20 cellular contexts compared by ENCODE assay signal in genomic region chr12:10574307-10574706, GRCh38. TPM values are rescaled to one million over a fixed set of nuclear protein-coding genes. Genes with fewer than 3 reads are reported as not detected.
DNase-seq lines count a peak whose midpoint lies in the region; ATAC-seq and TF ChIP-seq lines count a peak whose summit lies in the region.
"Had no signal": no experiment of that assay in that cellular context is flagged by ENCODE, and none has a peak within 500 bp of the region (broad histone marks: within the 10 kb centered on the region; RNA-seq: fewer than 3 reads in every experiment).

No MANE protein-coding gene starts in this region.

- peaks cover 5% of the 10 kb centered on the region for H3K9me3 Mint-ChIP-seq in activated naive CD8-positive, alpha-beta T cell (ENCODE audit: low read depth)
- H3K9me3 Mint-ChIP-seq in activated naive CD8-positive, alpha-beta T cell treated with anti-CD3 and anti-CD28 coated beads for 36 hours: peaks cover 1% of the 10 kb centered on the region
- H3K9me3 Mint-ChIP-seq: CD8-positive, alpha-beta memory T cell; HFFc6 had no signal

- H3K36me3 ChIP-seq in psoas muscle (ENCODE audit: insufficient read depth in 1 of 2, low read depth in 1 of 2) (no peaks in the 10 kb centered on the region), stomach (no peaks in the 10 kb centered on the region)

- H3K4me1 Mint-ChIP-seq in activated naive CD8-positive, alpha-beta T cell (ENCODE audit: low read depth): peaks cover 42% of the 10 kb centered on the region
- peaks cover 23% of the 10 kb centered on the region for H3K4me1 Mint-ChIP-seq in activated naive CD8-positive, alpha-beta T cell treated with anti-CD3 and anti-CD28 coated beads for 36 hours
- H3K4me1 Mint-ChIP-seq: B cell had no signal

- peaks cover 10% of the 10 kb centered on the region for H3K36me3 Mint-ChIP-seq in activated naive CD8-positive, alpha-beta T cell
- peaks cover 26% of the 10 kb centered on the region for H3K36me3 Mint-ChIP-seq in activated naive CD8-positive, alpha-beta T cell treated with anti-CD3 and anti-CD28 coated beads for 36 hours

- H3K27ac ChIP-seq in psoas muscle (peak overlapping the region; percentile 53), stomach (no peak overlapping the region)
- H3K27ac ChIP-seq: BLaER1 treated with 17β-estradiol and CSF1 and Interleukin-3, amounts not matched to agents 10 nM and 100 nM; HL-60 had no signal

- peak overlapping the region; percentile 77 for H3K27ac Mint-ChIP-seq in activated naive CD8-positive, alpha-beta T cell
- no peak overlapping the region for H3K27ac Mint-ChIP-seq in activated naive CD8-positive, alpha-beta T cell treated with anti-CD3 and anti-CD28 coated beads for 36 hours
- H3K27ac Mint-ChIP-seq: B cell, HFFc6 had no signal

- TF ChIP-seq POLR2A in stomach (IDR thresholded peaks at IDR 0.05): no peak

- no peak overlapping the region for H3K4me3 Mint-ChIP-seq in activated naive CD8-positive, alpha-beta T cell
- H3K4me3 Mint-ChIP-seq in activated naive CD8-positive, alpha-beta T cell treated with anti-CD3 and anti-CD28 coated beads for 36 hours: no peak overlapping the region
- H3K4me3 Mint-ChIP-seq: B cell; CD8-positive, alpha-beta memory T cell; HFFc6 had no signal

- no peak for TF ChIP-seq EP300 in stomach (IDR thresholded peaks at IDR 0.05)

- peak in 3 of 4 donors; percentile 46 to 70 (median 52) for ATAC-seq in psoas muscle
- ATAC-seq: GM12878, HCT116 had no signal

- H3K4me1 ChIP-seq in psoas muscle (no peaks in the 10 kb centered on the region), stomach (no peaks in the 10 kb centered on the region)
- H3K4me1 ChIP-seq: BLaER1 treated with 17β-estradiol and CSF1 and Interleukin-3, amounts not matched to agents 10 nM and 100 nM had no signal

- no peak for DNase-seq in activated naive CD8-positive, alpha-beta T cell treated with anti-CD3 and anti-CD28 coated beads for 36 hours
- DNase-seq in myocyte (ENCODE audit: low read depth) (peak; percentile 38), psoas muscle (no peak), stomach (no peak)
- no peak for DNase-seq in activated CD8-positive, alpha-beta memory T cell treated with anti-CD3 and anti-CD28 coated beads for 24 hours
- DNase-seq: CD8-positive, alpha-beta memory T cell; COR-L47; DMS 273 treated with DMSO at 0.1 percent for 48 hours; DMS53; DND-41; EL; GOT3; H7; HFFc6 had no signal

- WGBS in psoas muscle, 3 donors: 33 to 44% (median 39%) methylated on average over 2 of the region's 2 CpGs
- WGBS in stomach, 5 donors: 48 to 79% (median 72%) methylated on average over 2 of the region's 2 CpGs

- H3K9me3 ChIP-seq in psoas muscle: no peaks in the 10 kb centered on the region
- no peaks in the 10 kb centered on the region for H3K9me3 ChIP-seq in stomach

- H3K4me3 ChIP-seq in psoas muscle (no peak overlapping the region), stomach (no peak overlapping the region)
- H3K4me3 ChIP-seq: BLaER1 treated with 17β-estradiol and CSF1 and Interleukin-3, amounts not matched to agents 10 nM and 100 nM; GM12878 had no signal

- TF ChIP-seq CTCF in psoas muscle (IDR thresholded peaks at IDR 0.05) (no peak), stomach (IDR thresholded peaks at IDR 0.05) (no peak)

- H3K27me3 ChIP-seq in psoas muscle (ENCODE audit: insufficient read depth in 3 of 3, low read length in 2 of 3): no peaks in the 10 kb centered on the region
- H3K27me3 ChIP-seq in stomach: peaks cover 0 to 6% (median 0%) of the 10 kb centered on the region in 3 donors
- H3K27me3 ChIP-seq: BLaER1 treated with 17β-estradiol and CSF1 and Interleukin-3, amounts not matched to agents 10 nM and 100 nM had no signal

- intact Hi-C loops in psoas muscle (cut with DNase I) (no loop called here), stomach (cut with DNase I; ENCODE audit: low total_unique reads) (no loop called here)

- no peaks in the 10 kb centered on the region for H3K27me3 Mint-ChIP-seq in activated naive CD8-positive, alpha-beta T cell
- H3K27me3 Mint-ChIP-seq in activated naive CD8-positive, alpha-beta T cell treated with anti-CD3 and anti-CD28 coated beads for 36 hours: no peaks in the 10 kb centered on the region

RNA-seq across cellular contexts. Expression of gene MAGOHB, which starts 39.1 kb away (rescaled TPM):
- total RNA-seq in activated naive CD8-positive, alpha-beta T cell treated with anti-CD3 and anti-CD28 coated beads for 36 hours: 100 to 1,000 TPM; 121 to 125 TPM
- total RNA-seq in myocyte: 19.4 and 24.0 TPM in 2 replicates
- 24.2 TPM for polyA plus RNA-seq in myocyte (2012)
- 1 to 10 TPM; 4.0 to 8.5 (median 6.4) TPM for total RNA-seq in psoas muscle
- polyA plus RNA-seq in psoas muscle: 1 to 10 TPM; 7.2 to 9.7 (median 8.9) TPM
- total RNA-seq in stomach: 10 to 100 TPM in 2 of 5 donors, 1 to 10 TPM in 2, under 1 TPM in 1; 0.58 to 33.2 (median 7.2) TPM
- polyA plus RNA-seq in stomach: 10 to 100 TPM; 24.0 to 26.7 (median 25.1) TPM
